Comparison of ENCODE assay signal across 23 cellular contexts in genomic region chr17:9948967-9949366, GRCh38. TPM values are rescaled to one million over a fixed set of nuclear protein-coding genes. Genes with fewer than 3 reads are reported as not detected.
DNase-seq lines count a peak whose midpoint lies in the region; ATAC-seq and TF ChIP-seq lines count a peak whose summit lies in the region.
"Had no signal": no experiment of that assay in that cellular context is flagged by ENCODE, and none has a peak within 500 bp of the region (broad histone marks: within the 10 kb centered on the region; RNA-seq: fewer than 3 reads in every experiment).

No MANE protein-coding gene starts in this region.

- WGBS in right cardiac atrium, result 57% methylated on average over 10 of the region's 10 CpGs

- H3K4me1 ChIP-seq in right cardiac atrium (ENCODE audit: control insufficient read depth, insufficient read depth, low read length), result no peaks in the 10 kb centered on the region
- H3K4me1 ChIP-seq: A549 had no signal

- no peak for TF ChIP-seq CTCF in chondrocyte (IDR thresholded peaks at IDR 0.05)

- H3K27me3 ChIP-seq in right cardiac atrium (ENCODE audit: control insufficient read depth, insufficient read depth), result no peaks in the 10 kb centered on the region
- H3K27me3 ChIP-seq: BLaER1 treated with 17β-estradiol and CSF1 and Interleukin-3, amounts not matched to agents 10 nM and 100 nM had no signal

- no peak overlapping the region for H3K4me3 ChIP-seq in right cardiac atrium (ENCODE audit: low read length)
- H3K4me3 ChIP-seq: A549; BLaER1 treated with 17β-estradiol and CSF1 and Interleukin-3, amounts not matched to agents 10 nM and 100 nM; PC-9 had no signal

- H3K9me3 Mint-ChIP-seq in chondrocyte (ENCODE audit: low read depth), result no peaks in the 10 kb centered on the region
- H3K9me3 Mint-ChIP-seq: CD4-positive, alpha-beta T cell; IgD-negative memory B cell had no signal

- no peaks in the 10 kb centered on the region for H3K4me1 Mint-ChIP-seq in chondrocyte (ENCODE audit: low read depth)
- H3K4me1 Mint-ChIP-seq: IgD-negative memory B cell had no signal

- ATAC-seq in right cardiac atrium, result peak; percentile 28 to 45
- peak; percentile 94 for ATAC-seq in sciatic nerve
- ATAC-seq in GM21447 (IDR thresholded peaks at IDR 0.05; ENCODE audit: unreplicated experiment), result no peak
- ATAC-seq: A549 had no signal

- H3K9me3 ChIP-seq in right cardiac atrium (ENCODE audit: control insufficient read depth, low read length), result no peaks in the 10 kb centered on the region
- H3K9me3 ChIP-seq: A549; BLaER1 treated with 17β-estradiol and CSF1 and Interleukin-3, amounts not matched to agents 10 nM and 100 nM had no signal

- no peak overlapping the region for H3K27ac ChIP-seq in right cardiac atrium (ENCODE audit: low read length)
- H3K27ac ChIP-seq: A549; BLaER1 treated with 17β-estradiol and CSF1 and Interleukin-3, amounts not matched to agents 10 nM and 100 nM; KMS-11; PC-9 had no signal

- H3K36me3 Mint-ChIP-seq in chondrocyte (ENCODE audit: low read depth), result peaks cover 2% of the 10 kb centered on the region

- peak; percentile 42 for DNase-seq in G401 (ENCODE audit: low spot score)
- peak; percentile 25 for DNase-seq in chondrocyte (ENCODE audit: low spot score)
- peak in 2 of 3 donors; percentile 72 to 74 for DNase-seq in right cardiac atrium
- DNase-seq in sciatic nerve (ENCODE audit: low spot score), result no peak
- DNase-seq in GF-D8 (lab: John Stamatoyannopoulos, UW), result no peak
- DNase-seq in NCI-H748 treated with DMSO at 0.1 percent for 48 hours (lab: John Stamatoyannopoulos, UW), result no peak
- DNase-seq: AML-193; CD4-positive, alpha-beta T cell; DMS53; HCEC 1CT; MM.1S; NCI-H2029; NCI-H446 treated with DMSO at 0.1 percent for 48 hours; NCI-H526; PC-9; SHP77 had no signal

- intact Hi-C loops in right cardiac atrium (cut with DNase I), result no loop called here
- intact Hi-C loops in sciatic nerve (cut with DNase I), result no loop called here

- H3K4me3 Mint-ChIP-seq in chondrocyte (ENCODE audit: unreplicated experiment), result no peak overlapping the region
- H3K4me3 Mint-ChIP-seq: CD4-positive, alpha-beta T cell; IgD-negative memory B cell had no signal

- in situ Hi-C loops in G401 (cut with HindIII; ENCODE audit: low sequenced_read_pairs), result no loop called here

- peaks cover 4% of the 10 kb centered on the region for H3K27me3 Mint-ChIP-seq in chondrocyte (ENCODE audit: low read depth)
- H3K27me3 Mint-ChIP-seq: CD4-positive, alpha-beta T cell; IgD-negative memory B cell had no signal

- no peak overlapping the region for H3K27ac Mint-ChIP-seq in chondrocyte (ENCODE audit: unreplicated experiment)
- H3K27ac Mint-ChIP-seq: CD4-positive, alpha-beta T cell; IgD-negative memory B cell had no signal

RNA-seq across cellular contexts. Expression of gene RCVRN, which starts 43.9 kb away (rescaled TPM):
- not detected in 2 replicates for total RNA-seq in G401 (2014; rRNA removed; shearing (Covaris generic))
- total RNA-seq in chondrocyte (not detected in 3 replicates), right cardiac atrium (1 to 10 TPM in 1 of 4 donors, under 1 TPM in 3; 0.34 to 1.4 (median 0.48) TPM), sciatic nerve (1.0 TPM)
- polyA plus RNA-seq in right cardiac atrium, result 0.27 TPM
- total RNA-seq: CD4-positive, alpha-beta T cell; Daoy; H1; PC-9 had no signal
- polyA plus RNA-seq: A549, H1, IgD-negative memory B cell had no signal

Comparison
In these comparisons a context has a peak if more than half of its experiments do, and no peak if none do; other contexts are left out.
1. DNase-seq: peak in G401 (single experiment), chondrocyte (single experiment) and right cardiac atrium (2 of 3); none in sciatic nerve (single experiment), GF-D8 (single experiment) and NCI-H748 treated with DMSO at 0.1 percent for 48 hours (single experiment).